Comparison of ENCODE assay signal across 8 cellular contexts in genomic region chr4:98928131-98928504, GRCh38. TPM values are rescaled to one million over a fixed set of nuclear protein-coding genes. Genes with fewer than 3 reads are reported as not detected.
DNase-seq lines count a peak whose midpoint lies in the region; ATAC-seq and TF ChIP-seq lines count a peak whose summit lies in the region.

No MANE protein-coding gene starts in this region.

- H2AFZ ChIP-seq in SK-N-SH (ENCODE audit: low read depth) (peak overlapping the region; percentile 70; the same call in 1 of the 2 replicates), trophoblast cell (ENCODE audit: insufficient read depth, low read length, poor library complexity) (peak overlapping the region; percentile 83)

- H3K4me2 ChIP-seq in SK-N-SH (peak overlapping the region; percentile 78), trophoblast cell (ENCODE audit: low read length) (peak overlapping the region; percentile 59)

- H3F3A ChIP-seq in SK-N-SH (replicated peaks; ENCODE audit: insufficient read depth) = peaks cover 38% of the 10 kb centered on the region

- H3K27me3 ChIP-seq in SK-N-SH (ENCODE audit: insufficient read depth) (no peaks in the 10 kb centered on the region), cardiac muscle cell (no peaks in the 10 kb centered on the region), trophoblast cell (ENCODE audit: insufficient read depth, low read length) (no peaks in the 10 kb centered on the region)

- peak overlapping the region; percentile 78 for H2BK120ac ChIP-seq in trophoblast cell (ENCODE audit: insufficient read depth, low read length, poor library complexity)

- H4K12ac ChIP-seq in trophoblast cell (ENCODE audit: low read depth, low read length) = peak overlapping the region; percentile 97

- no peak overlapping the region for H3K23ac ChIP-seq in trophoblast cell (ENCODE audit: low read length)

- H4K20me1 ChIP-seq in SK-N-SH (ENCODE audit: insufficient read depth) = peaks cover 44% of the 10 kb centered on the region

- CTCF ChIA-PET in SK-N-SH (lab: Yijun Ruan, JAX) = interaction anchor here (0.9 to 3.4 kb wide), 6 partner anchors 11 to 128 kb away, joined by 3 to 17 read pairs (median 5); partner anchors contain the start of gene METAP1

- no peaks in the 10 kb centered on the region for H3K9me2 ChIP-seq in SK-N-SH

- peaks cover 23% of the 10 kb centered on the region for H3K4me1 Mint-ChIP-seq in activated naive CD8-positive, alpha-beta T cell treated with anti-CD3 and anti-CD28 coated beads, Interleukin-2, amount 10 ng/mL, durations not matched to agents 7 days and 5 days
- H3K4me1 Mint-ChIP-seq in type B pancreatic cell (ENCODE audit: unreplicated experiment) = no peaks in the 10 kb centered on the region

- peaks cover 58% of the 10 kb centered on the region for H3K79me2 ChIP-seq in SK-N-SH (ENCODE audit: insufficient read depth)
- peaks cover 17% of the 10 kb centered on the region for H3K79me2 ChIP-seq in trophoblast cell (ENCODE audit: control insufficient read depth, insufficient read depth, low read length, poor library complexity)

- H3K4me3 ChIP-seq in SK-N-SH (ENCODE audit: low read depth in 2 of 2, low read length in 1 of 2) (peak overlapping the region; percentile 79 to 93), cardiac muscle cell (peak overlapping the region; percentile 96), trophoblast cell (ENCODE audit: low read depth, low read length) (peak overlapping the region; percentile 99)

- peak; percentile 38 for ATAC-seq in GM21737 (IDR thresholded peaks at IDR 0.05; ENCODE audit: unreplicated experiment)
- ATAC-seq in activated naive CD8-positive, alpha-beta T cell treated with anti-CD3 and anti-CD28 coated beads, Interleukin-2, amount 10 ng/mL, durations not matched to agents 7 days and 5 days (ENCODE audit: low read depth) = peak; percentile 49

- H3K27ac Mint-ChIP-seq in activated naive CD8-positive, alpha-beta T cell treated with anti-CD3 and anti-CD28 coated beads, Interleukin-2, amount 10 ng/mL, durations not matched to agents 7 days and 5 days = peak overlapping the region; percentile 98
- H3K27ac Mint-ChIP-seq in type B pancreatic cell = peak overlapping the region; percentile 99

- H3K4me1 ChIP-seq in SK-N-SH (ENCODE audit: control insufficient read depth in 1 of 2, insufficient read depth in 2 of 2, low read depth in 1 of 2, low read length in 1 of 2) = peaks cover 0 to 7% of the 10 kb centered on the region in 2 experiments; a peak in 2 of 4 replicates
- H3K4me1 ChIP-seq in cardiac muscle cell (ENCODE audit: low read depth) = peaks cover 4% of the 10 kb centered on the region
- peaks cover 0 to 2% of the 10 kb centered on the region in 2 experiments for H3K4me1 ChIP-seq in trophoblast cell (ENCODE audit: control insufficient read depth in 1 of 2, insufficient read depth in 2 of 2, low read length in 2 of 2)

- H3K27ac ChIP-seq in SK-N-SH (ENCODE audit: low read depth in 2 of 2, low read length in 1 of 2) (peak overlapping the region; percentile 90 to 95), cardiac muscle cell (peak overlapping the region; percentile 93), trophoblast cell (ENCODE audit: low read depth, low read length) (peak overlapping the region; percentile 81)

- POLR2A ChIA-PET in SK-N-SH (lab: Yijun Ruan, JAX) = interaction anchor here (2.2 to 2.3 kb wide), 2 partner anchors 67 to 161 kb away, joined by 11 to 12 read pairs; partner anchors contain the start of genes ADH5 and METAP1
- POLR2A ChIA-PET in activated naive CD8-positive, alpha-beta T cell treated with anti-CD3 and anti-CD28 coated beads, Interleukin-2, amount 10 ng/mL, durations not matched to agents 7 days and 5 days (lab: Charles Lee) = interaction anchor here (0.6 to 4.4 kb wide), 16 partner anchors 16 to 1411 kb away, joined by 3 to 51 read pairs (median 6); partner anchors contain the start of genes ADH5, METAP1, RAP1GDS1 and STPG2

- peak overlapping the region; percentile 94 for H4K8ac ChIP-seq in trophoblast cell (ENCODE audit: low read depth, low read length)

- H3K36me3 ChIP-seq in SK-N-SH (replicated peaks in 1 of 2; ENCODE audit: control insufficient read depth in 1 of 2, insufficient read depth in 2 of 2, low read length in 1 of 2) (peaks cover 4 to 23% of the 10 kb centered on the region in 2 experiments), cardiac muscle cell (no peaks in the 10 kb centered on the region), trophoblast cell (ENCODE audit: control insufficient read depth in 1 of 2, insufficient read depth in 2 of 2, low read length in 2 of 2) (peaks cover 3 to 7% of the 10 kb centered on the region in 2 experiments)

- peak overlapping the region; percentile 93 for H3K14ac ChIP-seq in trophoblast cell (ENCODE audit: low read length)

- H3K9me3 ChIP-seq in SK-N-SH (no peaks in the 10 kb centered on the region), cardiac muscle cell (ENCODE audit: low read depth) (no peaks in the 10 kb centered on the region), trophoblast cell (ENCODE audit: insufficient read depth, low read depth, low read length) (peaks cover 6% of the 10 kb centered on the region)

- peaks cover 17% of the 10 kb centered on the region for H3K36me3 Mint-ChIP-seq in activated naive CD8-positive, alpha-beta T cell treated with anti-CD3 and anti-CD28 coated beads, Interleukin-2, amount 10 ng/mL, durations not matched to agents 7 days and 5 days
- H3K36me3 Mint-ChIP-seq in type B pancreatic cell = peaks cover 15% of the 10 kb centered on the region

- DNase-seq in ELF-1 (ENCODE audit: low read depth, low spot score) (peak; percentile 93), Kasumi-1 (lab: John Stamatoyannopoulos, UW) (peak; percentile 79 to 81), SK-N-SH (peak; percentile 82), cardiac muscle cell (ENCODE audit: low read depth in 1 of 2, low spot score in 1 of 2) (peak; percentile 83 to 84), trophoblast cell (peak; percentile 83 to 86), type B pancreatic cell (ENCODE audit: extremely low spot score, unreplicated experiment) (peak; percentile 74)
- DNase-seq in activated naive CD8-positive, alpha-beta T cell treated with anti-CD3 and anti-CD28 coated beads, Interleukin-2, amount 10 ng/mL, durations not matched to agents 7 days and 5 days = no peak

- no peak for TF ChIP-seq EP300 in SK-N-SH (IDR thresholded peaks at IDR 0.05; ENCODE audit: borderline replicate concordance in 1 of 2, low read depth in 1 of 2, low read length in 1 of 2)

- H3K9me3 Mint-ChIP-seq in activated naive CD8-positive, alpha-beta T cell treated with anti-CD3 and anti-CD28 coated beads, Interleukin-2, amount 10 ng/mL, durations not matched to agents 7 days and 5 days = peaks cover 2% of the 10 kb centered on the region
- H3K9me3 Mint-ChIP-seq in type B pancreatic cell = peaks cover 5% of the 10 kb centered on the region

- TF ChIP-seq RAD21 in SK-N-SH (IDR thresholded peaks at IDR 0.05; ENCODE audit: low read length) = no peak

- peak overlapping the region; percentile 97 for H3K4me3 Mint-ChIP-seq in activated naive CD8-positive, alpha-beta T cell treated with anti-CD3 and anti-CD28 coated beads, Interleukin-2, amount 10 ng/mL, durations not matched to agents 7 days and 5 days
- peak overlapping the region; percentile 98 for H3K4me3 Mint-ChIP-seq in type B pancreatic cell

- H2BK5ac ChIP-seq in trophoblast cell (ENCODE audit: low read depth, low read length, poor library complexity) = peak overlapping the region; percentile 80

- H3K4ac ChIP-seq in trophoblast cell (ENCODE audit: low read depth, low read length) = peak overlapping the region; percentile 87

- no peak overlapping the region for H2BK12ac ChIP-seq in trophoblast cell (ENCODE audit: low read length)

- peak overlapping the region; percentile 87 for H4K91ac ChIP-seq in trophoblast cell (ENCODE audit: low read depth, low read length)

- no peak for TF ChIP-seq CTCF in SK-N-SH (IDR thresholded peaks at IDR 0.05)
- no peak for TF ChIP-seq CTCF in cardiac muscle cell (IDR thresholded peaks at IDR 0.05; ENCODE audit: low read depth, low read length)
- no peak for TF ChIP-seq CTCF in type B pancreatic cell (conservative IDR thresholded peaks at IDR 0.05)

- H3K18ac ChIP-seq in trophoblast cell (ENCODE audit: low read length) = peak overlapping the region; percentile 94

- no peaks in the 10 kb centered on the region for H3K27me3 Mint-ChIP-seq in activated naive CD8-positive, alpha-beta T cell treated with anti-CD3 and anti-CD28 coated beads, Interleukin-2, amount 10 ng/mL, durations not matched to agents 7 days and 5 days
- no peaks in the 10 kb centered on the region for H3K27me3 Mint-ChIP-seq in type B pancreatic cell

- no peak overlapping the region for H2AK5ac ChIP-seq in trophoblast cell (ENCODE audit: low read length)

- H3K9ac ChIP-seq in SK-N-SH = peak overlapping the region; percentile 85
- H3K9ac ChIP-seq in trophoblast cell (ENCODE audit: low read length) = peak overlapping the region; percentile 95

- WGBS in SK-N-SH (ENCODE audit: low lambda C conversion rate) = under 1% methylated on average over 21 of the region's 26 CpGs
- no CpG with 5 or more reads among the region's 26 CpGs for WGBS in trophoblast cell (ENCODE audit: extremely low coverage, insufficient coverage, insufficient read length)

- peaks cover 11% of the 10 kb centered on the region for H3K79me1 ChIP-seq in trophoblast cell (ENCODE audit: low read length)

TF ChIP-seq in SK-N-SH, 30 proteins besides CTCF, POLR2A, EP300 and RAD21 (continues in another document):
- TF ChIP-seq, protein P1, sequence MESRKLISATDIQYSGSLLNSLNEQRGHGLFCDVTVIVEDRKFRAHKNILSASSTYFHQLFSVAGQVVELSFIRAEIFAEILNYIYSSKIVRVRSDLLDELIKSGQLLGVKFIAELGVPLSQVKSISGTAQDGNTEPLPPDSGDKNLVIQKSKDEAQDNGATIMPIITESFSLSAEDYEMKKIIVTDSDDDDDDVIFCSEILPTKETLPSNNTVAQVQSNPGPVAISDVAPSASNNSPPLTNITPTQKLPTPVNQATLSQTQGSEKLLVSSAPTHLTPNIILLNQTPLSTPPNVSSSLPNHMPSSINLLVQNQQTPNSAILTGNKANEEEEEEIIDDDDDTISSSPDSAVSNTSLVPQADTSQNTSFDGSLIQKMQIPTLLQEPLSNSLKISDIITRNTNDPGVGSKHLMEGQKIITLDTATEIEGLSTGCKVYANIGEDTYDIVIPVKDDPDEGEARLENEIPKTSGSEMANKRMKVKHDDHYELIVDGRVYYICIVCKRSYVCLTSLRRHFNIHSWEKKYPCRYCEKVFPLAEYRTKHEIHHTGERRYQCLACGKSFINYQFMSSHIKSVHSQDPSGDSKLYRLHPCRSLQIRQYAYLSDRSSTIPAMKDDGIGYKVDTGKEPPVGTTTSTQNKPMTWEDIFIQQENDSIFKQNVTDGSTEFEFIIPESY (IDR thresholded peaks at IDR 0.05; ENCODE audit: borderline replicate concordance, low read depth) = no peak

RNA-seq across cellular contexts. Expression of gene EIF4E, which starts 0.8 kb away (rescaled TPM):
- polyA plus RNA-seq in SK-N-SH (2012; rRNA removed) (59.8 and 67.6 TPM in 2 replicates), cardiac muscle cell (143 and 165 TPM in 2 replicates)
- polyA plus RNA-seq in SK-N-SH (2012; cell fraction: cytosol; rRNA removed) = 101 and 141 TPM in 2 replicates
- 19.5 and 38.9 TPM in 2 replicates for polyA plus RNA-seq in SK-N-SH (2012; cell fraction: nucleus; rRNA removed)
- total RNA-seq in activated naive CD8-positive, alpha-beta T cell treated with anti-CD3 and anti-CD28 coated beads, Interleukin-2, amount 10 ng/mL, durations not matched to agents 7 days and 5 days = 10 to 100 TPM; 77.5 to 88.6 TPM
- total RNA-seq in cardiac muscle cell (72.3 and 119 TPM in 2 replicates), type B pancreatic cell (ENCODE audit: low replicate concordance) (88.8 and 93.9 TPM in 2 replicates)
- 65.0 and 68.6 TPM in 2 replicates for polyA plus RNA-seq in trophoblast cell (2013)
